In the genomic region with DNA sequence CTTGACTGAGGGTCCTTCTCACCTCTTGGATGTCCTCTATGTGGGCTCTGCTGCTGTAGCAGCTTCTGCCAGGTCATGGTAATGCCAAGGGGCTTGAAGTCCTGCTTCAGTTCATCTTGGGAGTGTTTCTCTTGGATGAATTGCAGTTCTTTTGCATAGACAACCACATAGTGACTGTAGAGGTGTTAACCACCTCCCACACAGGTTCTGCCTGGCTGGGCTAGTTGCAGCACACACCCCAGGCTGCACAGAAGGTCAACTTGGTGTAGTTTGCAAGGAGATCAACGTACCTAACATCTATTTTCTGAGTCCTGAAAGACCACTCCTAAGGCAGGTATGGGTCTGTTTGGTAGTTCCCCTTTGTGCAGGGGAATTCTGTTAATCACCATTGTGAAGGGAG, we compare ENCODE assay signal across 28 cellular contexts.
"Had no signal": no experiment of that assay in that cellular context is flagged by ENCODE, and none has a peak within 500 bp of the region (broad histone marks: within the 10 kb centered on the region; RNA-seq: fewer than 3 reads in every experiment).

No MANE protein-coding gene starts in this region.

- DNase-seq: cerebellar nuclear complex; cortex of kidney; effector memory CD8-positive, alpha-beta T cell; head of caudate nucleus; mucosa of descending colon; naive B cell; stimulated activated CD4-positive, alpha-beta T cell treated with anti-CD3 and anti-CD28 coated beads, Interleukin-12 subunit alpha, Interleukin-12 subunit beta, amount 100 ng/mL, for 4 hours; stimulated activated CD4-positive, alpha-beta T cell treated with anti-CD3 and anti-CD28 coated beads, Interleukin-1b, Interleukin-23, amount 100 ng/mL, for 48 hours; stimulated activated CD4-positive, alpha-beta T cell treated with anti-CD3 and anti-CD28 coated beads, Interleukin-4, amount 100 ng/mL, for 1 hour; stimulated activated CD8-positive, alpha-beta memory T cell treated with anti-CD3 and anti-CD28 coated beads, Interleukin-4, amount 100 ng/mL, for 48 hours; stimulated activated naive CD4-positive, alpha-beta T cell treated with Interleukin-2 at 50 U/mL for 16 hours; stomach; testis; tibial artery had no signal

- H3K9me3 Mint-ChIP-seq: effector memory CD8-positive, alpha-beta T cell; memory B cell; mesothelial cell of epicardium; naive B cell; nephron; type B pancreatic cell had no signal

- FAIRE-seq: endometrium, frontal cortex, keratinocyte had no signal

- H2AFZ ChIP-seq: parathyroid adenoma had no signal

- H3K4me2 ChIP-seq: smooth muscle cell had no signal

- H3K9ac ChIP-seq: parathyroid adenoma had no signal

- ATAC-seq: effector memory CD8-positive, alpha-beta T cell; left lobe of liver; mucosa of descending colon; sciatic nerve had no signal

- H3K27me3 ChIP-seq: right atrium auricular region, stomach, testis, tibial artery had no signal

- H3K27me3 Mint-ChIP-seq: memory B cell, progenitor cell of endocrine pancreas, type B pancreatic cell had no signal

- H3K36me3 Mint-ChIP-seq: memory B cell, mesothelial cell of epicardium, naive B cell, type B pancreatic cell had no signal

- H3K79me2 ChIP-seq: parathyroid adenoma had no signal

- H3K4me3 ChIP-seq: lung, mucosa of descending colon, right atrium auricular region, smooth muscle cell, stomach, testis, tibial artery had no signal

- H3K27ac ChIP-seq: parathyroid adenoma, right atrium auricular region, stomach, testis, tibial artery had no signal

- H3K36me3 ChIP-seq: right atrium auricular region, stomach, tibial artery had no signal

- H3K27ac Mint-ChIP-seq: effector memory CD8-positive, alpha-beta T cell; memory B cell; mesothelial cell of epicardium; naive B cell; progenitor cell of endocrine pancreas; type B pancreatic cell had no signal

- H3K4me3 Mint-ChIP-seq: effector memory CD8-positive, alpha-beta T cell; memory B cell; mesothelial cell of epicardium; naive B cell; nephron; type B pancreatic cell had no signal

- H3K4me1 ChIP-seq: parathyroid adenoma, right atrium auricular region, stomach had no signal

- H3K4me1 Mint-ChIP-seq: memory B cell, naive B cell had no signal

- H3K9me3 ChIP-seq: mucosa of descending colon, right atrium auricular region, stomach, testis, tibial artery had no signal
